In genomic region chr1:30968220-30968971, GRCh38 we compare ENCODE assay signal across 18 cellular contexts.
DNase-seq lines count a peak whose midpoint lies in the region; ATAC-seq and FAIRE-seq lines count a peak whose summit lies in the region.
"Had no signal": no experiment of that assay in that cellular context is flagged by ENCODE, and none has a peak within 500 bp of the region (broad histone marks: within the 10 kb centered on the region; RNA-seq: fewer than 3 reads in every experiment).

No MANE protein-coding gene starts in this region.

- no peak for DNase-seq in stimulated activated naive CD8-positive, alpha-beta T cell treated with anti-CD3 and anti-CD28 coated beads, Interleukin-15, amount 100 ng/mL, for 72 hours
- DNase-seq in NCI-H2171 treated with DMSO at 0.1 percent for 48 hours (lab: John Stamatoyannopoulos, UW): peak; percentile 88
- DNase-seq in cerebellar cortex (ENCODE audit: low spot score): peak; percentile 36
- no peak for DNase-seq in urothelium cell line (ENCODE audit: low spot score)
- no peak for DNase-seq in AG08395 (ENCODE audit: low spot score)
- no peak for DNase-seq in DMS153 treated with DMSO at 0.1 percent for 48 hours (lab: John Stamatoyannopoulos, UW; ENCODE audit: unreplicated experiment)
- no peak for DNase-seq in activated T-cell treated with anti-CD3 and anti-CD28 coated beads, Interleukin-2, amount 50 U/mL, for 48 hours
- DNase-seq: activated CD4-positive, alpha-beta memory T cell treated with anti-CD3 and anti-CD28 coated beads, Interleukin-2, amount 10 ng/mL, durations not matched to agents 7 days and 5 days; activated effector memory CD4-positive, alpha-beta T cell treated with Interleukin-2 at 50 U/mL for 16 hours; AML-193; DMS53; immature natural killer cell; naive thymus-derived CD4-positive, alpha-beta T cell; NCI-H2029; stimulated activated CD4-positive, alpha-beta T cell treated with anti-CD3 and anti-CD28 coated beads, Interleukin-15, amount 100 ng/mL, for 24 hours had no signal

- H3K36me3 Mint-ChIP-seq in stimulated activated naive CD8-positive, alpha-beta T cell treated with anti-CD3 and anti-CD28 coated beads, Interleukin-15, Interleukin-2, amounts not matched to agents 100 ng/mL and 50 ng/mL, for 24 hours (ENCODE audit: low read depth): peaks cover 82% of the 10 kb centered on the region

- no peaks in the 10 kb centered on the region for H3K9me3 Mint-ChIP-seq in stimulated activated naive CD8-positive, alpha-beta T cell treated with anti-CD3 and anti-CD28 coated beads, Interleukin-15, Interleukin-2, amounts not matched to agents 100 ng/mL and 50 ng/mL, for 24 hours
- H3K9me3 Mint-ChIP-seq in stimulated activated naive CD8-positive, alpha-beta T cell treated with anti-CD3 and anti-CD28 coated beads, Interleukin-15, amount 100 ng/mL, for 72 hours: no peaks in the 10 kb centered on the region
- H3K9me3 Mint-ChIP-seq: activated CD4-positive, alpha-beta memory T cell treated with anti-CD3 and anti-CD28 coated beads, Interleukin-2, amount 10 ng/mL, durations not matched to agents 7 days and 5 days; immature natural killer cell had no signal

- H3K27me3 Mint-ChIP-seq in stimulated activated naive CD8-positive, alpha-beta T cell treated with anti-CD3 and anti-CD28 coated beads, Interleukin-15, Interleukin-2, amounts not matched to agents 100 ng/mL and 50 ng/mL, for 24 hours: no peaks in the 10 kb centered on the region
- no peaks in the 10 kb centered on the region for H3K27me3 Mint-ChIP-seq in stimulated activated naive CD8-positive, alpha-beta T cell treated with anti-CD3 and anti-CD28 coated beads, Interleukin-15, amount 100 ng/mL, for 72 hours
- H3K27me3 Mint-ChIP-seq: activated CD4-positive, alpha-beta memory T cell treated with anti-CD3 and anti-CD28 coated beads, Interleukin-2, amount 10 ng/mL, durations not matched to agents 7 days and 5 days; naive thymus-derived CD4-positive, alpha-beta T cell had no signal

- no peak for FAIRE-seq in urothelium cell line (lab: Jason Lieb, UNC)
- FAIRE-seq: astrocyte had no signal

- peak overlapping the region; percentile 71 for H3K27ac Mint-ChIP-seq in stimulated activated naive CD8-positive, alpha-beta T cell treated with anti-CD3 and anti-CD28 coated beads, Interleukin-15, Interleukin-2, amounts not matched to agents 100 ng/mL and 50 ng/mL, for 24 hours
- peak overlapping the region in 1 of 2 donors; percentile 61 for H3K27ac Mint-ChIP-seq in stimulated activated naive CD8-positive, alpha-beta T cell treated with anti-CD3 and anti-CD28 coated beads, Interleukin-15, amount 100 ng/mL, for 72 hours
- H3K27ac Mint-ChIP-seq: activated CD4-positive, alpha-beta memory T cell treated with anti-CD3 and anti-CD28 coated beads, Interleukin-2, amount 10 ng/mL, durations not matched to agents 7 days and 5 days; immature natural killer cell had no signal

- H3K4me1 Mint-ChIP-seq in stimulated activated naive CD8-positive, alpha-beta T cell treated with anti-CD3 and anti-CD28 coated beads, Interleukin-15, Interleukin-2, amounts not matched to agents 100 ng/mL and 50 ng/mL, for 24 hours (ENCODE audit: low read depth): peaks cover 14% of the 10 kb centered on the region
- peaks cover 5% of the 10 kb centered on the region for H3K4me1 Mint-ChIP-seq in stimulated activated naive CD8-positive, alpha-beta T cell treated with anti-CD3 and anti-CD28 coated beads, Interleukin-15, amount 100 ng/mL, for 72 hours

- no peak for ATAC-seq in stimulated activated naive CD8-positive, alpha-beta T cell treated with anti-CD3 and anti-CD28 coated beads, Interleukin-15, amount 100 ng/mL, for 72 hours
- ATAC-seq: gastroesophageal sphincter; naive thymus-derived CD4-positive, alpha-beta T cell had no signal

- H3K4me3 Mint-ChIP-seq in stimulated activated naive CD8-positive, alpha-beta T cell treated with anti-CD3 and anti-CD28 coated beads, Interleukin-15, Interleukin-2, amounts not matched to agents 100 ng/mL and 50 ng/mL, for 24 hours: no peak overlapping the region
- H3K4me3 Mint-ChIP-seq in stimulated activated naive CD8-positive, alpha-beta T cell treated with anti-CD3 and anti-CD28 coated beads, Interleukin-15, amount 100 ng/mL, for 72 hours: no peak overlapping the region
- H3K4me3 Mint-ChIP-seq: activated CD4-positive, alpha-beta memory T cell treated with anti-CD3 and anti-CD28 coated beads, Interleukin-2, amount 10 ng/mL, durations not matched to agents 7 days and 5 days; immature natural killer cell; naive thymus-derived CD4-positive, alpha-beta T cell had no signal

Comparison
In these comparisons a context has a peak if more than half of its experiments do, and no peak if none do; other contexts are left out.
1. DNase-seq: peak in NCI-H2171 treated with DMSO at 0.1 percent for 48 hours (single experiment) and cerebellar cortex (single experiment); none in stimulated activated naive CD8-positive, alpha-beta T cell treated with anti-CD3 and anti-CD28 coated beads, Interleukin-15, amount 100 ng/mL, for 72 hours (0 of 2), urothelium cell line (single experiment), AG08395 (single experiment), DMS153 treated with DMSO at 0.1 percent for 48 hours (single experiment) and activated T-cell treated with anti-CD3 and anti-CD28 coated beads, Interleukin-2, amount 50 U/mL, for 48 hours (0 of 2).